Comparison of ENCODE assay signal across 9 cellular contexts in the genomic region with DNA sequence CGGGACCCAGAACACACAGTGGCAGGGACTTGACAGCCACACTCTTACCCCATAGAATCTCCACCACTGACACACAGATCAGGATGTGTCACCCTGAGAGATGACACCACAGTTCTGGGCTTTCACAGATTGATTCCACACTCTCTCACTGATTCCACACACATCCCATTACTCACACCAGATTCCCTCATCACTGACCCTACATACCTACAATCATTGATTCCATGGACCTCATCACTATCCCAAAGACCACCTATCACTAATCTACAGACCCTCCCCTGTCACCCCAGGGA. TPM values are rescaled to one million over a fixed set of nuclear protein-coding genes. Genes with fewer than 3 reads are reported as not detected.
DNase-seq lines count a peak whose midpoint lies in the region; ATAC-seq and TF ChIP-seq lines count a peak whose summit lies in the region.
"Had no signal": no experiment of that assay in that cellular context is flagged by ENCODE, and none has a peak within 500 bp of the region (broad histone marks: within the 10 kb centered on the region; RNA-seq: fewer than 3 reads in every experiment).

No MANE protein-coding gene starts in this region.

- TF ChIP-seq CTCF in Panc1 (IDR thresholded peaks at IDR 0.05), result no peak
- TF ChIP-seq CTCF in sigmoid colon (IDR thresholded peaks at IDR 0.05), result no peak

- 88 to 91% methylated on average over 1 of the region's 1 CpG for WGBS in esophagus, 2 donors
- WGBS in sigmoid colon, 2 donors, result 91 to 93% methylated on average over 1 of the region's 1 CpG

- peaks cover 4% of the 10 kb centered on the region for H3K36me3 Mint-ChIP-seq in T-helper 1 cell treated with Interleukin-12 subunit alpha and Interleukin-12 subunit beta and Interleukin-4 antibody, amounts not matched to agents 30 μg/mL and 1 μg/mL, for 36 hours (ENCODE audit: low read depth)

- H3K27ac Mint-ChIP-seq in T-helper 1 cell treated with Interleukin-12 subunit alpha and Interleukin-12 subunit beta and Interleukin-4 antibody, amounts not matched to agents 30 μg/mL and 1 μg/mL, for 36 hours, result no peak overlapping the region

- H3K27ac ChIP-seq in Panc1 (ENCODE audit: low read length) (peak overlapping the region; percentile 29; the same call in 1 of the 2 replicates), esophagus (ENCODE audit: low read depth in 2 of 2, low read length in 1 of 2) (peak overlapping the region; percentile 54 to 65), sigmoid colon (peak overlapping the region; percentile 73 to 76 (median 74))
- H3K27ac ChIP-seq: A549 had no signal

- no TSS peak for BruUV-seq in Panc1 (replicated peaks; lab: Mats Ljungman, UMichigan)

- in situ Hi-C loops in Panc1 (cut with HindIII; ENCODE audit: low pct_unique_long_range_greater_than_20kb, low sequenced_read_pairs), result no loop called here

- intact Hi-C loops in Panc1 (cut with micrococcal nuclease; ENCODE audit: unreplicated experiment) (no loop called here), sigmoid colon (cut with DNase I) (no loop called here)

- H3K4me3 ChIP-seq in Panc1 (ENCODE audit: low read depth in 2 of 2, low read length in 2 of 2) (peak overlapping the region; percentile 39 to 71), esophagus (ENCODE audit: low read depth in 1 of 2, low read length in 2 of 2) (no peak overlapping the region), sigmoid colon (peak overlapping the region in 2 of 4 donors; percentile 41 to 45)
- H3K4me3 ChIP-seq: A549 had no signal

- DNase-seq in T-helper 1 cell (no peak), Panc1 (ENCODE audit: low read depth, low spot score) (no peak), sigmoid colon (no peak), DMS153 (lab: John Stamatoyannopoulos, UW) (no peak), mucosa of gallbladder (ENCODE audit: low spot score) (no peak)

- CTCF ChIA-PET in Panc1 (lab: Charles Lee), result no interaction called here

- peak overlapping the region; percentile 58 for H3K4me3 Mint-ChIP-seq in T-helper 1 cell treated with Interleukin-12 subunit alpha and Interleukin-12 subunit beta and Interleukin-4 antibody, amounts not matched to agents 30 μg/mL and 1 μg/mL, for 36 hours

- H3K4me1 ChIP-seq in Panc1 (ENCODE audit: control insufficient read depth, insufficient read depth, low read length) (peaks cover 17% of the 10 kb centered on the region), esophagus (ENCODE audit: control insufficient read depth in 2 of 2, insufficient read depth in 2 of 2, low read length in 1 of 2) (no peaks in the 10 kb centered on the region), sigmoid colon (peaks cover 0 to 20% (median 10%) of the 10 kb centered on the region in 4 donors)
- H3K4me1 ChIP-seq: A549 had no signal

- no peak for TF ChIP-seq EP300 in sigmoid colon (IDR thresholded peaks at IDR 0.05)

- H3K27me3 ChIP-seq in Panc1 (ENCODE audit: control insufficient read depth, insufficient read depth, low read length) (no peaks in the 10 kb centered on the region), esophagus (ENCODE audit: control insufficient read depth in 1 of 2, insufficient read depth in 2 of 2, low read length in 2 of 2) (no peaks in the 10 kb centered on the region), sigmoid colon (no peaks in the 10 kb centered on the region)

- peaks cover 14% of the 10 kb centered on the region for H3K4me1 Mint-ChIP-seq in T-helper 1 cell treated with Interleukin-12 subunit alpha and Interleukin-12 subunit beta and Interleukin-4 antibody, amounts not matched to agents 30 μg/mL and 1 μg/mL, for 36 hours (ENCODE audit: low read depth)

- no peaks in the 10 kb centered on the region for H3K9me3 ChIP-seq in Panc1 (ENCODE audit: control insufficient read depth, insufficient read depth, low read depth, low read length)
- no peaks in the 10 kb centered on the region for H3K9me3 ChIP-seq in esophagus (ENCODE audit: control insufficient read depth in 2 of 2, insufficient read depth in 1 of 2, low read depth in 1 of 2, low read length in 1 of 2)
- H3K9me3 ChIP-seq in sigmoid colon, result no peaks in the 10 kb centered on the region

- peaks cover 5% of the 10 kb centered on the region for H3K27me3 Mint-ChIP-seq in T-helper 1 cell treated with Interleukin-12 subunit alpha and Interleukin-12 subunit beta and Interleukin-4 antibody, amounts not matched to agents 30 μg/mL and 1 μg/mL, for 36 hours (ENCODE audit: low read depth)

- POLR2A ChIA-PET in Panc1 (lab: Charles Lee), result no interaction called here

- H3K9me3 Mint-ChIP-seq in T-helper 1 cell treated with Interleukin-12 subunit alpha and Interleukin-12 subunit beta and Interleukin-4 antibody, amounts not matched to agents 30 μg/mL and 1 μg/mL, for 36 hours, result peaks cover 34% of the 10 kb centered on the region

- no peak for TF ChIP-seq POLR2A in sigmoid colon (IDR thresholded peaks at IDR 0.05)

- no peaks in the 10 kb centered on the region; the same call in 1 of the 2 replicates for H3K36me3 ChIP-seq in Panc1 (ENCODE audit: control insufficient read depth, insufficient read depth, low read length)
- no peaks in the 10 kb centered on the region for H3K36me3 ChIP-seq in esophagus (ENCODE audit: control insufficient read depth in 2 of 2, insufficient read depth in 2 of 2, low read length in 1 of 2)
- no peaks in the 10 kb centered on the region for H3K36me3 ChIP-seq in sigmoid colon

- ATAC-seq in Panc1 (no peak), GM19035 (IDR thresholded peaks at IDR 0.05; ENCODE audit: unreplicated experiment) (no peak)
- ATAC-seq: A549 had no signal

RNA-seq across cellular contexts. Expression of a gene that starts 57.6 kb away (rescaled TPM):
- 8.9 TPM for total RNA-seq in Panc1 (2021; ENCODE audit: unreplicated experiment)
- polyA plus RNA-seq in Panc1 (2012; ENCODE audit: insufficient read length), result 3.5 TPM
- polyA plus RNA-seq in esophagus, result 1 to 10 TPM; 1.6 to 2.1 TPM
- 10 to 100 TPM in 2 of 4 donors, 1 to 10 TPM in 2; 6.1 to 13.8 (median 9.7) TPM for total RNA-seq in sigmoid colon
- polyA plus RNA-seq in sigmoid colon, result 1 to 10 TPM; 1.6 to 3.1 (median 1.8) TPM
- total RNA-seq in mucosa of gallbladder, result 5.9 TPM

Comparison
In these comparisons a context has a peak if more than half of its experiments do, and no peak if none do; other contexts are left out.
1. H3K4me3 ChIP-seq: peak in Panc1 (2 of 2); none in esophagus (0 of 2).
2. Peak in every context shown above with its lines, with median percentiles within 50 percentile points of each other: H3K27ac ChIP-seq.